ENCODE assay signal across 27 cellular contexts in the genomic region with DNA sequence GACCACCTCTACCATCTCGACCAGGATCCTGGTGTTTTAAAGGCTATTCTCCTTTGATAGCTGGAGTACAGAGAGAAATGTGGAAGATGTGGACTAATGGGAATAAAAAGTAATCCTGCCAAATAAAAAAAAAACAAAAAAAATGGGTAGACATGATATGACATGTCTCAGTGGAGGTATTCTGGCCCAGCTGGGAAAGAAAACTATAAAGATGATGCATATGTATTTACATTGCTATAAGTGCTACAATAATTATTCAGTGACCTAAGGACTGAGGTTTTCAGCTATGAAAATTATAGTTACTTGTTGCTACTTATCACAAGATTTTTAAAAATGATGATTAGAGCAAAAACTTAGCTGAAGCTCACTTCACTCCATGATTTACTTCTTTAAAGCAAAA.
"Had no signal": no experiment of that assay in that cellular context is flagged by ENCODE, and none has a peak within 500 bp of the region (broad histone marks: within the 10 kb centered on the region; RNA-seq: fewer than 3 reads in every experiment).

No MANE protein-coding gene starts in this region.

- H3K27ac ChIP-seq: adrenal gland, body of pancreas, coronary artery, dorsolateral prefrontal cortex, esophagus squamous epithelium, WERI-Rb-1 had no signal

- DNase-seq: activated B cell treated with CpG ODN at 0.5 μM for 24 hours; activated CD4-positive, alpha-beta memory T cell treated with anti-CD3 and anti-CD28 coated beads for 36 hours; activated CD4-positive, alpha-beta T cell treated with anti-CD3 and anti-CD28 coated beads, Interleukin-2, amount 10 ng/mL, durations not matched to agents 24 days and 14 days; activated CD8-positive, alpha-beta memory T cell treated with anti-CD3 and anti-CD28 coated beads, Interleukin-2, amount 10 ng/mL, durations not matched to agents 7 days and 5 days; activated CD8-positive, alpha-beta memory T cell treated with anti-CD3 and anti-CD28 coated beads, Interleukin-2, amount 50 U/mL, for 4 hours; activated CD8-positive, alpha-beta T cell treated with anti-CD3 and anti-CD28 coated beads, Interleukin-2, amount 10 ng/mL, durations not matched to agents 7 days and 5 days; activated effector memory CD4-positive, alpha-beta T cell treated with anti-CD3 and anti-CD28 coated beads, Interleukin-2, amount 50 U/mL, for 16 hours; activated naive CD4-positive, alpha-beta T cell treated with anti-CD3 and anti-CD28 coated beads for 36 hours; activated naive CD8-positive, alpha-beta T cell treated with anti-CD3 and anti-CD28 coated beads for 36 hours; activated naive CD8-positive, alpha-beta T cell treated with anti-CD3 and anti-CD28 coated beads, Interleukin-2, amount 50 U/mL, for 24 hours; activated T-cell treated with anti-CD3 and anti-CD28 coated beads, Interleukin-2, amount 50 U/mL, for 1 hour; activated T-cell treated with anti-CD3 and anti-CD28 coated beads, Interleukin-2, amount 50 U/mL, for 48 hours; adrenal gland; amygdala; aorta; body of pancreas; dorsolateral prefrontal cortex; effector memory CD4-positive, alpha-beta T cell; endodermal cell; esophagus squamous epithelium; head of caudate nucleus; T-helper 1 cell; T-helper 17 cell; T1000; WERI-Rb-1 had no signal

- H3K36me3 ChIP-seq: adrenal gland, esophagus squamous epithelium, WERI-Rb-1 had no signal

- H3K4me1 ChIP-seq: adrenal gland, body of pancreas, esophagus squamous epithelium had no signal

- H3K27me3 ChIP-seq: adrenal gland, body of pancreas, esophagus squamous epithelium had no signal

- H3K9me3 ChIP-seq: adrenal gland, body of pancreas, esophagus squamous epithelium had no signal

- H3K4me3 ChIP-seq: adrenal gland, body of pancreas, coronary artery, dorsolateral prefrontal cortex, esophagus squamous epithelium had no signal

- ATAC-seq: activated CD4-positive, CD25-positive, alpha-beta regulatory T cell treated with anti-CD3 and anti-CD28 coated beads, Interleukin-2, amount 50 U/mL, for 24 hours; activated CD8-positive, alpha-beta memory T cell treated with anti-CD3 and anti-CD28 coated beads, Interleukin-2, amount 10 ng/mL, durations not matched to agents 7 days and 5 days; activated CD8-positive, alpha-beta T cell treated with anti-CD3 and anti-CD28 coated beads, Interleukin-2, amount 10 ng/mL, durations not matched to agents 7 days and 5 days; activated naive CD8-positive, alpha-beta T cell treated with anti-CD3 and anti-CD28 coated beads, Interleukin-2, amount 50 U/mL, for 24 hours; body of pancreas; T-helper 17 cell had no signal
